8 cellular contexts compared by ENCODE assay signal in genomic region chr9:34637356-34638137, GRCh38. TPM values are rescaled to one million over a fixed set of nuclear protein-coding genes. Genes with fewer than 3 reads are reported as not detected.
A peak's percentile ranks its signal among the peaks of the same experiment; 100 is the strongest.
DNase-seq lines count a peak whose midpoint lies in the region; FAIRE-seq and TF ChIP-seq lines count a peak whose summit lies in the region.

TSS of gene SIGMAR1 (minus strand) at chr9:34637787. CDS start at chr9:34637697, 90 bp downstream.

- H2AK5ac ChIP-seq in neuronal stem cell (ENCODE audit: low read depth, low read length): peak within 1 kb of the TSS; percentile 98

- H3K18ac ChIP-seq in neuronal stem cell (ENCODE audit: low read length): peak within 1 kb of the TSS; percentile 95

- peak within 1 kb of the TSS; percentile 94 for H4K91ac ChIP-seq in neuronal stem cell (ENCODE audit: low read depth, low read length, poor library complexity)

- H3K27ac ChIP-seq in neuronal stem cell (replicated peaks; ENCODE audit: low read length) (no peak within 1 kb of the TSS), subcutaneous abdominal adipose tissue (ENCODE audit: low read depth, low read length) (peak within 1 kb of the TSS; percentile 60)

- H3K27me3 ChIP-seq in neuronal stem cell (ENCODE audit: control insufficient read depth in 3 of 3, insufficient read depth in 3 of 3, low read depth in 1 of 3, low read length in 3 of 3): no peaks in the 10 kb centered on the region
- H3K27me3 ChIP-seq in subcutaneous abdominal adipose tissue (ENCODE audit: control insufficient read depth in 5 of 5, insufficient read depth in 4 of 5, low read length in 5 of 5): no peaks in the 10 kb centered on the region

- H3K4me1 Mint-ChIP-seq in activated naive CD4-positive, alpha-beta T cell treated with anti-CD3 and anti-CD28 coated beads for 36 hours (ENCODE audit: low read depth): peaks cover 37% of the 10 kb centered on the region

- H3K14ac ChIP-seq in neuronal stem cell (ENCODE audit: low read length): peak within 1 kb of the TSS; percentile 100

- H3K27me3 Mint-ChIP-seq in activated naive CD4-positive, alpha-beta T cell treated with anti-CD3 and anti-CD28 coated beads for 36 hours (ENCODE audit: low read depth): no peaks in the 10 kb centered on the region

- FAIRE-seq in frontal cortex (lab: Jason Lieb, UNC): no peak

- H3K4ac ChIP-seq in neuronal stem cell (ENCODE audit: low read length): peak within 1 kb of the TSS; percentile 100

- H3K9me3 Mint-ChIP-seq in activated naive CD4-positive, alpha-beta T cell treated with anti-CD3 and anti-CD28 coated beads for 36 hours: no peaks in the 10 kb centered on the region

- peak; percentile 75 for DNase-seq in GF-D8 (lab: John Stamatoyannopoulos, UW)
- DNase-seq in HEK293T (ENCODE audit: extremely low spot score): peak; percentile 91
- peak; percentile 96 for DNase-seq in NAMALWA (ENCODE audit: low spot score)
- peak; percentile 95 for DNase-seq in SK-N-DZ (ENCODE audit: low spot score)
- DNase-seq in activated naive CD4-positive, alpha-beta T cell treated with anti-CD3 and anti-CD28 coated beads for 36 hours: peak; percentile 94
- DNase-seq in frontal cortex (ENCODE audit: low spot score in 2 of 2): peak; percentile 96
- DNase-seq in neuronal stem cell (ENCODE audit: low spot score): peak; percentile 94

- H2BK15ac ChIP-seq in neuronal stem cell (ENCODE audit: low read length): peak within 1 kb of the TSS; percentile 92

- H3K9me3 ChIP-seq in neuronal stem cell (replicated peaks in 1 of 2; ENCODE audit: control insufficient read depth in 2 of 2, insufficient read depth in 1 of 2, low read depth in 1 of 2, low read length in 2 of 2) (no peaks in the 10 kb centered on the region), subcutaneous abdominal adipose tissue (ENCODE audit: control insufficient read depth in 5 of 5, low read length in 5 of 5) (no peaks in the 10 kb centered on the region)

- peaks cover 8 to 22% of the 10 kb centered on the region in 2 donors for H3K4me1 ChIP-seq in neuronal stem cell (ENCODE audit: control insufficient read depth in 2 of 2, insufficient read depth in 1 of 2, low read depth in 1 of 2, low read length in 2 of 2)
- peaks cover 2 to 26% (median 25%) of the 10 kb centered on the region in 5 donors for H3K4me1 ChIP-seq in subcutaneous abdominal adipose tissue (ENCODE audit: control insufficient read depth in 5 of 5, insufficient read depth in 5 of 5, low read length in 5 of 5)

- H3K36me3 ChIP-seq in neuronal stem cell (replicated peaks in 1 of 2; ENCODE audit: control insufficient read depth in 2 of 2, insufficient read depth in 2 of 2, low read length in 2 of 2) (peaks cover 7 to 15% of the 10 kb centered on the region in 2 donors), subcutaneous abdominal adipose tissue (ENCODE audit: control insufficient read depth in 5 of 5, insufficient read depth in 5 of 5, low read length in 5 of 5) (peaks cover 0 to 10% (median 8%) of the 10 kb centered on the region in 5 donors)

- H2BK12ac ChIP-seq in neuronal stem cell (ENCODE audit: low read length): no peak within 1 kb of the TSS

- intact Hi-C loops in activated naive CD4-positive, alpha-beta T cell treated with anti-CD3 and anti-CD28 coated beads for 36 hours (cut with micrococcal nuclease): loop anchor here (1.0 to 10.0 kb wide), 7 partner anchors 9 to 593 kb away; partner anchors contain the start of genes DCAF12, DNAI1, FAM219A and GALT

- peak within 1 kb of the TSS; percentile 99 for H3K9ac ChIP-seq in neuronal stem cell (ENCODE audit: low read depth, low read length, poor library complexity)
- H3K9ac ChIP-seq in subcutaneous abdominal adipose tissue (ENCODE audit: low read length in 5 of 5): peak within 1 kb of the TSS; percentile 73 to 89 (median 86)

- peak within 1 kb of the TSS; percentile 92 for H3K4me3 Mint-ChIP-seq in activated naive CD4-positive, alpha-beta T cell treated with anti-CD3 and anti-CD28 coated beads for 36 hours

- peaks cover 11% of the 10 kb centered on the region for H3K79me1 ChIP-seq in neuronal stem cell (ENCODE audit: low read depth, low read length)

- POLR2A ChIA-PET in HEK293T (lab: Yijun Ruan, JAX): interaction anchor here (0.7 to 6.0 kb wide), 17 partner anchors 9 to 65 kb away, joined by 3 to 67 read pairs (median 4); partner anchors contain the start of genes DCTN3, GALT, IL11RA and RPP25L

- CTCF ChIA-PET in HEK293T (lab: Yijun Ruan, JAX): interaction anchor here (0.9 to 2.2 kb wide), 2 partner anchors 9 to 233 kb away, joined by 5 to 11 read pairs; partner anchors contain the start of gene GALT
- CTCF ChIA-PET in activated naive CD4-positive, alpha-beta T cell treated with anti-CD3 and anti-CD28 coated beads for 36 hours (lab: Charles Lee): interaction anchor here (0.6 to 6.9 kb wide), 10 partner anchors 8 to 497 kb away, joined by 3 to 123 read pairs (median 8); partner anchors contain the start of genes DCTN3, GALT and RPP25L

- no peak within 1 kb of the TSS for H4K8ac ChIP-seq in neuronal stem cell (ENCODE audit: low read depth, low read length)

- no CpG with 5 or more reads among the region's 74 CpGs for WGBS in neuronal stem cell (ENCODE audit: extremely low coverage in 2 of 2, insufficient read length in 2 of 2, insufficient replicate concordance in 1 of 2), 2 donors

- peak within 1 kb of the TSS; percentile 89 for H3K27ac Mint-ChIP-seq in activated naive CD4-positive, alpha-beta T cell treated with anti-CD3 and anti-CD28 coated beads for 36 hours

- peak within 1 kb of the TSS; percentile 100 for H2AFZ ChIP-seq in neuronal stem cell (ENCODE audit: low read length)

- H3K23ac ChIP-seq in neuronal stem cell (ENCODE audit: low read depth, low read length, poor library complexity): peak within 1 kb of the TSS; percentile 97

- H3K4me3 ChIP-seq in neuronal stem cell (ENCODE audit: low read length in 2 of 2): peak within 1 kb of the TSS; percentile 90 to 92
- H3K4me3 ChIP-seq in subcutaneous abdominal adipose tissue (ENCODE audit: low read depth in 1 of 5, low read length in 5 of 5): peak within 1 kb of the TSS; percentile 73 to 92 (median 84)

- peaks cover 13% of the 10 kb centered on the region for H3K36me3 Mint-ChIP-seq in activated naive CD4-positive, alpha-beta T cell treated with anti-CD3 and anti-CD28 coated beads for 36 hours (ENCODE audit: low read depth)

- H3K4me2 ChIP-seq in neuronal stem cell (ENCODE audit: insufficient read depth, low read length, poor library complexity, severe bottlenecking): peak within 1 kb of the TSS; percentile 96

- H2BK5ac ChIP-seq in neuronal stem cell (ENCODE audit: low read length): peak within 1 kb of the TSS; percentile 62

- H2BK120ac ChIP-seq in neuronal stem cell (ENCODE audit: low read depth, low read length): peak within 1 kb of the TSS; percentile 48

TF ChIP-seq in HEK293T, 16 proteins besides CTCF, POLR2A, EP300 and RAD21:
- TF ChIP-seq FOXK2 (IDR thresholded peaks at IDR 0.05) (no peak), ELF4 (IDR thresholded peaks at IDR 0.05) (peak; percentile 40; the same call in 1 of the 2 replicates), L3MBTL2 (conservative IDR thresholded peaks at IDR 0.05) (peak; percentile 67)

RNA-seq across cellular contexts. Expression of gene SIGMAR1, which starts in this region (rescaled TPM):
- 183 and 208 TPM in 2 replicates for polyA plus RNA-seq in SK-N-DZ (2014; cell fraction: cytosol; rRNA removed)
- polyA plus RNA-seq in SK-N-DZ (2014; cell fraction: nucleus; rRNA removed): 89.9 and 92.3 TPM in 2 replicates
- 10 to 100 TPM; 58.9 TPM for total RNA-seq in activated naive CD4-positive, alpha-beta T cell treated with anti-CD3 and anti-CD28 coated beads for 36 hours
- total RNA-seq in frontal cortex: 20.8 TPM
- polyA plus RNA-seq in neuronal stem cell (2013, experiment 1 of 2): 108 TPM
- 104 TPM for polyA plus RNA-seq in neuronal stem cell (2013, experiment 2 of 2)
